In genomic region chr2:191357682-191358081, GRCh38 we compare ENCODE assay signal across 25 cellular contexts.
"Had no signal": no experiment of that assay in that cellular context is flagged by ENCODE, and none has a peak within 500 bp of the region (broad histone marks: within the 10 kb centered on the region; RNA-seq: fewer than 3 reads in every experiment).

No MANE protein-coding gene starts in this region.

- ATAC-seq: activated T-cell treated with anti-CD3 and anti-CD28 coated beads, Interleukin-2, amount 50 U/mL, for 72 hours; esophagus mucosa; WTC11 had no signal

- DNase-seq: activated CD4-positive, alpha-beta memory T cell treated with anti-CD3 and anti-CD28 coated beads, Interleukin-2, amount 10 ng/mL, durations not matched to agents 7 days and 5 days; activated CD4-positive, alpha-beta T cell treated with anti-CD3 and anti-CD28 coated beads for 1 hour; activated CD4-positive, alpha-beta T cell treated with anti-CD3 and anti-CD28 coated beads for 4 hours; activated CD4-positive, alpha-beta T cell treated with anti-CD3 and anti-CD28 coated beads, Interleukin-2, amount 10 ng/mL, durations not matched to agents 7 days and 5 days; activated CD4-positive, alpha-beta T cell treated with anti-CD3 and anti-CD28 coated beads, Interleukin-2, amount 50 U/mL, for 4 hours; activated CD8-positive, alpha-beta memory T cell treated with anti-CD3 and anti-CD28 coated beads, Interleukin-2, amount 50 U/mL, for 48 hours; activated gamma-delta T cell; activated naive CD4-positive, alpha-beta T cell; activated naive CD4-positive, alpha-beta T cell treated with anti-CD3 and anti-CD28 coated beads, Interleukin-2, amount 10 ng/mL, durations not matched to agents 7 days and 5 days; activated T-cell treated with anti-CD3 and anti-CD28 coated beads for 4 hours; activated T-cell treated with anti-CD3 and anti-CD28 coated beads, Interleukin-2, amount 50 U/mL, for 24 hours; activated T-cell treated with anti-CD3 and anti-CD28 coated beads, Interleukin-2, amount 50 U/mL, for 72 hours; amniotic stem cell; anterior cingulate cortex; brain microvascular endothelial cell; dorsolateral prefrontal cortex; effector memory CD4-positive, alpha-beta T cell; endodermal cell; foreskin fibroblast; T-helper 2 cell had no signal

- H3K4me3 ChIP-seq: coronary artery, dorsolateral prefrontal cortex had no signal

- H3K9me3 Mint-ChIP-seq: activated CD4-positive, alpha-beta memory T cell treated with anti-CD3 and anti-CD28 coated beads, Interleukin-2, amount 10 ng/mL, durations not matched to agents 7 days and 5 days; activated CD4-positive, alpha-beta T cell treated with anti-CD3 and anti-CD28 coated beads, Interleukin-2, amount 10 ng/mL, durations not matched to agents 7 days and 5 days; activated naive CD4-positive, alpha-beta T cell treated with anti-CD3 and anti-CD28 coated beads, Interleukin-2, amount 10 ng/mL, durations not matched to agents 7 days and 5 days; activated T-cell treated with anti-CD3 and anti-CD28 coated beads, Interleukin-2, amount 50 U/mL, for 24 hours; activated T-cell treated with anti-CD3 and anti-CD28 coated beads, Interleukin-2, amount 50 U/mL, for 72 hours; dendritic cell treated with granulocyte-macrophage colony-stimulating factor and Interleukin-4, amounts not matched to agents 40 ng/mL and 50 ng/mL, for 4 days had no signal

- H3K27ac ChIP-seq: brain microvascular endothelial cell, coronary artery, dorsolateral prefrontal cortex had no signal

- H3K27ac Mint-ChIP-seq: activated CD4-positive, alpha-beta memory T cell treated with anti-CD3 and anti-CD28 coated beads, Interleukin-2, amount 10 ng/mL, durations not matched to agents 7 days and 5 days; activated CD4-positive, alpha-beta T cell treated with anti-CD3 and anti-CD28 coated beads, Interleukin-2, amount 10 ng/mL, durations not matched to agents 7 days and 5 days; activated naive CD4-positive, alpha-beta T cell treated with anti-CD3 and anti-CD28 coated beads, Interleukin-2, amount 10 ng/mL, durations not matched to agents 7 days and 5 days; activated naive CD8-positive, alpha-beta T cell; activated T-cell treated with anti-CD3 and anti-CD28 coated beads, Interleukin-2, amount 50 U/mL, for 24 hours; activated T-cell treated with anti-CD3 and anti-CD28 coated beads, Interleukin-2, amount 50 U/mL, for 72 hours; dendritic cell treated with granulocyte-macrophage colony-stimulating factor and Interleukin-4, amounts not matched to agents 40 ng/mL and 50 ng/mL, for 4 days; WTC11 had no signal

- H3K27me3 ChIP-seq: brain microvascular endothelial cell had no signal

- H3K36me3 Mint-ChIP-seq: activated naive CD4-positive, alpha-beta T cell treated with anti-CD3 and anti-CD28 coated beads, Interleukin-2, amount 10 ng/mL, durations not matched to agents 7 days and 5 days; activated naive CD8-positive, alpha-beta T cell had no signal
